ENCODE assay signal across 10 cellular contexts in the genomic region with DNA sequence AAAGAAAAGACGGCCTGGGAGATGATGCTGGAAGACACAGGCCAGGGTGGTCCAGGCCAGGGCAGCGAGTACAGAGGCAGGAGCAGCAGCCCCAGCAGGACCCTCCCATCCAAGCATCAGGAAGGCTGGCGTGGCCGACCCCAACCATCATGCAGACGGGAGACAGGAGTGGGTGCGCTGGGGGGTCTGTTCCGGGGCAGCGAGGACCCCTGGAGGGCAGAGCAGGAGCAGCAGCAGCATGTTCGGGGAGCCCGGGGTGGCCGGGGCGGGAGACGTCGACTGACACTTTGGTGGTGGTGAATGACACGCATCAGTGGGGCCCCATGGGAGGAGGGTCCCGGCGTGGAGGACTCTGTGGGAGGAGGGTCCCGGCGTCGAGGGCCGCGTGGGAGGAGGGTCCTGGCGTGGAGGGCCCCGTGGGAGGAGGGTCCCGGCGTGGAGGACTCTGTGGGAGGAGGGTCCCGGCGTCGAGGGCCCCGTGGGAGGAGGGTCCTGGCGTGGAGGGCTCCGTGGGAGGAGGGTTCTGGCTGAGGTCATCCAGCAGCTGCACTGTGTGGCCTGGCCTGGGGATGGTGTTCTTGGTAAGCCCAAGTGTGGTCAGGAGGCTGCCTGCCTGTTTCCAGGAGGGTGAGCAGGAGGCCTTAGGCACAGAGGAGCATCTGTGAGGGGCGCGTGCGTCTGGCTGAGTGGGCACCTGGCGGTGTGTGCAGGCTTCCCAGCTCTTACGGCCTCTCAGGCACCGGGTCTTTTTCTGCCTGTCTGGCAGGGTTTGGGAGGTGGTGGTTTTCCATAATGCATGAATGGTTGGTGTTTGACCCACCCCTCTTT. TPM values are rescaled to one million over a fixed set of nuclear protein-coding genes. Genes with fewer than 3 reads are reported as not detected.
DNase-seq lines count a peak whose midpoint lies in the region; ATAC-seq, FAIRE-seq and TF ChIP-seq lines count a peak whose summit lies in the region.
"Had no signal": no experiment of that assay in that cellular context is flagged by ENCODE, and none has a peak within 500 bp of the region (broad histone marks: within the 10 kb centered on the region; RNA-seq: fewer than 3 reads in every experiment).

No MANE protein-coding gene starts in this region.

- peaks cover 3% of the 10 kb centered on the region for H3K36me3 ChIP-seq in astrocyte (ENCODE audit: insufficient read depth, low read length)
- no peaks in the 10 kb centered on the region for H3K36me3 ChIP-seq in body of pancreas (replicated peaks in 1 of 2; ENCODE audit: insufficient read depth in 1 of 2, low read depth in 2 of 2)

- FAIRE-seq in astrocyte (lab: Jason Lieb, UNC) = no peak

- H4K20me1 ChIP-seq in astrocyte (ENCODE audit: insufficient read depth, low read length) = peaks cover 66% of the 10 kb centered on the region

- H3K4me1 Mint-ChIP-seq in astrocyte (ENCODE audit: low read depth, unreplicated experiment) = no peaks in the 10 kb centered on the region
- no peaks in the 10 kb centered on the region for H3K4me1 Mint-ChIP-seq in stimulated activated effector memory CD8-positive, alpha-beta T cell treated with anti-CD3 and anti-CD28 coated beads, Interleukin-12 subunit alpha, Interleukin-12 subunit beta, amount 100 ng/mL, for 72 hours

- no peak overlapping the region for H2AFZ ChIP-seq in astrocyte (ENCODE audit: low read depth, low read length)

- peaks cover 5% of the 10 kb centered on the region for H3K36me3 Mint-ChIP-seq in astrocyte (ENCODE audit: low read depth, unreplicated experiment)
- no peaks in the 10 kb centered on the region for H3K36me3 Mint-ChIP-seq in stimulated activated effector memory CD8-positive, alpha-beta T cell treated with anti-CD3 and anti-CD28 coated beads, Interleukin-12 subunit alpha, Interleukin-12 subunit beta, amount 100 ng/mL, for 72 hours

- H3K79me2 ChIP-seq in astrocyte (ENCODE audit: insufficient read depth, low read length) = peaks cover 76% of the 10 kb centered on the region

- peak overlapping the region; percentile 26 for H3K27ac Mint-ChIP-seq in astrocyte (ENCODE audit: unreplicated experiment)
- H3K27ac Mint-ChIP-seq in stimulated activated effector memory CD8-positive, alpha-beta T cell treated with anti-CD3 and anti-CD28 coated beads, Interleukin-12 subunit alpha, Interleukin-12 subunit beta, amount 100 ng/mL, for 72 hours = no peak overlapping the region

- H3K9me3 Mint-ChIP-seq in astrocyte (ENCODE audit: unreplicated experiment) = peaks cover 4% of the 10 kb centered on the region
- no peaks in the 10 kb centered on the region for H3K9me3 Mint-ChIP-seq in stimulated activated effector memory CD8-positive, alpha-beta T cell treated with anti-CD3 and anti-CD28 coated beads, Interleukin-12 subunit alpha, Interleukin-12 subunit beta, amount 100 ng/mL, for 72 hours

- peaks cover 60% of the 10 kb centered on the region for H3K4me1 ChIP-seq in astrocyte (ENCODE audit: insufficient read depth, low read length)
- peaks cover 24% of the 10 kb centered on the region for H3K4me1 ChIP-seq in body of pancreas

- H3K9ac ChIP-seq in astrocyte (ENCODE audit: low read length) = no peak overlapping the region

- H3K9me3 ChIP-seq in astrocyte (ENCODE audit: insufficient read depth, low read depth, low read length) (no peaks in the 10 kb centered on the region), body of pancreas (no peaks in the 10 kb centered on the region)

- TF ChIP-seq POLR2A in body of pancreas (IDR thresholded peaks at IDR 0.05) = no peak

- H3K4me3 Mint-ChIP-seq in astrocyte (ENCODE audit: unreplicated experiment) = no peak overlapping the region
- no peak overlapping the region for H3K4me3 Mint-ChIP-seq in stimulated activated effector memory CD8-positive, alpha-beta T cell treated with anti-CD3 and anti-CD28 coated beads, Interleukin-12 subunit alpha, Interleukin-12 subunit beta, amount 100 ng/mL, for 72 hours

- DNase-seq in HFF-Myc (ENCODE audit: extremely low read depth, low read depth) (no peak), astrocyte (ENCODE audit: low read depth) (no peak), iPS-NIHi11 (ENCODE audit: low spot score) (peak; percentile 70), body of pancreas (no peak), OCI-M2 (lab: John Stamatoyannopoulos, UW; ENCODE audit: unreplicated experiment) (no peak)
- no peak for DNase-seq in stimulated activated effector memory CD8-positive, alpha-beta T cell treated with anti-CD3 and anti-CD28 coated beads, Interleukin-12 subunit alpha, Interleukin-12 subunit beta, amount 100 ng/mL, for 72 hours (ENCODE audit: low spot score in 2 of 2)
- DNase-seq: left ventricle myocardium superior, NCI-H1436 treated with DMSO at 0.1 percent for 48 hours had no signal

- peak; percentile 9 for ATAC-seq in stimulated activated effector memory CD8-positive, alpha-beta T cell treated with anti-CD3 and anti-CD28 coated beads, Interleukin-12 subunit alpha, Interleukin-12 subunit beta, amount 100 ng/mL, for 72 hours
- ATAC-seq in body of pancreas (no peak), HG02884 (IDR thresholded peaks at IDR 0.05; ENCODE audit: unreplicated experiment) (no peak)
- ATAC-seq: left ventricle myocardium superior had no signal

- H3K27ac ChIP-seq in astrocyte (ENCODE audit: low read depth, low read length) = no peak overlapping the region
- no peak overlapping the region for H3K27ac ChIP-seq in body of pancreas

- TF ChIP-seq CTCF in HFF-Myc (IDR thresholded peaks at IDR 0.05; ENCODE audit: low read depth, low read length, missing control alignments) (peak; percentile 27), astrocyte (IDR thresholded peaks at IDR 0.05; ENCODE audit: insufficient read depth, low read depth, low read length) (no peak), body of pancreas (IDR thresholded peaks at IDR 0.05) (peak in 1 of 7 experiments; percentile 8)

- H3K4me2 ChIP-seq in astrocyte (ENCODE audit: low read length) = no peak overlapping the region

- intact Hi-C loops in body of pancreas (cut with DNase I) = no loop called here

- no peaks in the 10 kb centered on the region for H3K27me3 ChIP-seq in astrocyte (ENCODE audit: insufficient read depth, low read length)
- H3K27me3 ChIP-seq in body of pancreas = no peaks in the 10 kb centered on the region

- H3K4me3 ChIP-seq in HFF-Myc (replicated peaks; ENCODE audit: low read depth, low read length) (no peak overlapping the region), astrocyte (ENCODE audit: insufficient read depth, low read depth, low read length) (no peak overlapping the region), body of pancreas (no peak overlapping the region)

- peaks cover 2% of the 10 kb centered on the region for H3K27me3 Mint-ChIP-seq in astrocyte (ENCODE audit: low read depth, unreplicated experiment)

- 87 to 90% methylated on average over 20 to 33 of the region's 38 CpGs for WGBS in body of pancreas, 2 donors

RNA-seq across cellular contexts. Expression of a gene that starts 38.9 kb away (rescaled TPM):
- total RNA-seq in astrocyte (10.0 and 10.6 TPM in 2 replicates), body of pancreas (10 to 100 TPM; 12.7 to 26.0 TPM)

RNA-seq across cellular contexts. Expression of a gene that starts 58.7 kb away (rescaled TPM):
- total RNA-seq in astrocyte (not detected in 2 replicates), body of pancreas (not detected)
- total RNA-seq: G401, left ventricle myocardium superior had no signal
